In the genomic region with DNA sequence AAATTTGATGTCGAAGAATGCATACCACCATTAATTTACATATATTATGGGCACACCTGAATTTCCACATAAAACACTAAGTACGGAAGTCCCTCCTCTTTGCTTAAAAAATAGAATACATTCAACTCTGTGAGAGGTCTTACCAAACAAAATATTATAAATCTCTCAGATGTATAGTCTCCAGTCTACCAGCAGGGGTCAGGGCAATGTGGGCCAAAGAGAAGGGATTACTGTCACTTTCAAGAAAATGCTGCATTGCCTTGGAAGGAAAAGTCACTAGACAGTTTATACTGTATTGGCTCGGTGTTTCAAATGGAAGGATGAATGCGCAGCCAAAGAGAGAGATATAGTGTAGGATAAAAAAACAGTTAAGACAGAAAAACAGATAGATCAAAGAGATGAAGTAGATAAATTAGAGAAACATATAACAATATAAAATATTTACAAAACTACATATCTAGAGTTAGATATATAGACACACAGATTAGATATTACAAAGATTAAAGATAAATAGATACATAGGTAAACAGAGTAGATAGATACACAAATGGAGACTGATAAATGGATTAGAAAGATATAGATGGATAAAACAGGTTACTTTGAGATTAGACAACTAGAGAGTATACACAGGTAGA, we compare ENCODE assay signal across 1 cellular context.
TF ChIP-seq lines count a peak whose summit lies in the region.

No MANE protein-coding gene starts in this region.

TF ChIP-seq in H1, 55 proteins besides CTCF, POLR2A, EP300 and RAD21:
- TF ChIP-seq, protein P1, sequence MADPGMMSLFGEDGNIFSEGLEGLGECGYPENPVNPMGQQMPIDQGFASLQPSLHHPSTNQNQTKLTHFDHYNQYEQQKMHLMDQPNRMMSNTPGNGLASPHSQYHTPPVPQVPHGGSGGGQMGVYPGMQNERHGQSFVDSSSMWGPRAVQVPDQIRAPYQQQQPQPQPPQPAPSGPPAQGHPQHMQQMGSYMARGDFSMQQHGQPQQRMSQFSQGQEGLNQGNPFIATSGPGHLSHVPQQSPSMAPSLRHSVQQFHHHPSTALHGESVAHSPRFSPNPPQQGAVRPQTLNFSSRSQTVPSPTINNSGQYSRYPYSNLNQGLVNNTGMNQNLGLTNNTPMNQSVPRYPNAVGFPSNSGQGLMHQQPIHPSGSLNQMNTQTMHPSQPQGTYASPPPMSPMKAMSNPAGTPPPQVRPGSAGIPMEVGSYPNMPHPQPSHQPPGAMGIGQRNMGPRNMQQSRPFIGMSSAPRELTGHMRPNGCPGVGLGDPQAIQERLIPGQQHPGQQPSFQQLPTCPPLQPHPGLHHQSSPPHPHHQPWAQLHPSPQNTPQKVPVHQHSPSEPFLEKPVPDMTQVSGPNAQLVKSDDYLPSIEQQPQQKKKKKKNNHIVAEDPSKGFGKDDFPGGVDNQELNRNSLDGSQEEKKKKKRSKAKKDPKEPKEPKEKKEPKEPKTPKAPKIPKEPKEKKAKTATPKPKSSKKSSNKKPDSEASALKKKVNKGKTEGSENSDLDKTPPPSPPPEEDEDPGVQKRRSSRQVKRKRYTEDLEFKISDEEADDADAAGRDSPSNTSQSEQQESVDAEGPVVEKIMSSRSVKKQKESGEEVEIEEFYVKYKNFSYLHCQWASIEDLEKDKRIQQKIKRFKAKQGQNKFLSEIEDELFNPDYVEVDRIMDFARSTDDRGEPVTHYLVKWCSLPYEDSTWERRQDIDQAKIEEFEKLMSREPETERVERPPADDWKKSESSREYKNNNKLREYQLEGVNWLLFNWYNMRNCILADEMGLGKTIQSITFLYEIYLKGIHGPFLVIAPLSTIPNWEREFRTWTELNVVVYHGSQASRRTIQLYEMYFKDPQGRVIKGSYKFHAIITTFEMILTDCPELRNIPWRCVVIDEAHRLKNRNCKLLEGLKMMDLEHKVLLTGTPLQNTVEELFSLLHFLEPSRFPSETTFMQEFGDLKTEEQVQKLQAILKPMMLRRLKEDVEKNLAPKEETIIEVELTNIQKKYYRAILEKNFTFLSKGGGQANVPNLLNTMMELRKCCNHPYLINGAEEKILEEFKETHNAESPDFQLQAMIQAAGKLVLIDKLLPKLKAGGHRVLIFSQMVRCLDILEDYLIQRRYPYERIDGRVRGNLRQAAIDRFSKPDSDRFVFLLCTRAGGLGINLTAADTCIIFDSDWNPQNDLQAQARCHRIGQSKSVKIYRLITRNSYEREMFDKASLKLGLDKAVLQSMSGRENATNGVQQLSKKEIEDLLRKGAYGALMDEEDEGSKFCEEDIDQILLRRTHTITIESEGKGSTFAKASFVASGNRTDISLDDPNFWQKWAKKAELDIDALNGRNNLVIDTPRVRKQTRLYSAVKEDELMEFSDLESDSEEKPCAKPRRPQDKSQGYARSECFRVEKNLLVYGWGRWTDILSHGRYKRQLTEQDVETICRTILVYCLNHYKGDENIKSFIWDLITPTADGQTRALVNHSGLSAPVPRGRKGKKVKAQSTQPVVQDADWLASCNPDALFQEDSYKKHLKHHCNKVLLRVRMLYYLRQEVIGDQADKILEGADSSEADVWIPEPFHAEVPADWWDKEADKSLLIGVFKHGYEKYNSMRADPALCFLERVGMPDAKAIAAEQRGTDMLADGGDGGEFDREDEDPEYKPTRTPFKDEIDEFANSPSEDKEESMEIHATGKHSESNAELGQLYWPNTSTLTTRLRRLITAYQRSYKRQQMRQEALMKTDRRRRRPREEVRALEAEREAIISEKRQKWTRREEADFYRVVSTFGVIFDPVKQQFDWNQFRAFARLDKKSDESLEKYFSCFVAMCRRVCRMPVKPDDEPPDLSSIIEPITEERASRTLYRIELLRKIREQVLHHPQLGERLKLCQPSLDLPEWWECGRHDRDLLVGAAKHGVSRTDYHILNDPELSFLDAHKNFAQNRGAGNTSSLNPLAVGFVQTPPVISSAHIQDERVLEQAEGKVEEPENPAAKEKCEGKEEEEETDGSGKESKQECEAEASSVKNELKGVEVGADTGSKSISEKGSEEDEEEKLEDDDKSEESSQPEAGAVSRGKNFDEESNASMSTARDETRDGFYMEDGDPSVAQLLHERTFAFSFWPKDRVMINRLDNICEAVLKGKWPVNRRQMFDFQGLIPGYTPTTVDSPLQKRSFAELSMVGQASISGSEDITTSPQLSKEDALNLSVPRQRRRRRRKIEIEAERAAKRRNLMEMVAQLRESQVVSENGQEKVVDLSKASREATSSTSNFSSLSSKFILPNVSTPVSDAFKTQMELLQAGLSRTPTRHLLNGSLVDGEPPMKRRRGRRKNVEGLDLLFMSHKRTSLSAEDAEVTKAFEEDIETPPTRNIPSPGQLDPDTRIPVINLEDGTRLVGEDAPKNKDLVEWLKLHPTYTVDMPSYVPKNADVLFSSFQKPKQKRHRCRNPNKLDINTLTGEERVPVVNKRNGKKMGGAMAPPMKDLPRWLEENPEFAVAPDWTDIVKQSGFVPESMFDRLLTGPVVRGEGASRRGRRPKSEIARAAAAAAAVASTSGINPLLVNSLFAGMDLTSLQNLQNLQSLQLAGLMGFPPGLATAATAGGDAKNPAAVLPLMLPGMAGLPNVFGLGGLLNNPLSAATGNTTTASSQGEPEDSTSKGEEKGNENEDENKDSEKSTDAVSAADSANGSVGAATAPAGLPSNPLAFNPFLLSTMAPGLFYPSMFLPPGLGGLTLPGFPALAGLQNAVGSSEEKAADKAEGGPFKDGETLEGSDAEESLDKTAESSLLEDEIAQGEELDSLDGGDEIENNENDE (IDR thresholded peaks at IDR 0.05; ENCODE audit: insufficient replicate concordance, low read length): no peak
- TF ChIP-seq FOSL1 (IDR thresholded peaks at IDR 0.05; ENCODE audit: insufficient read depth, low read depth, low read length): no peak
- no peak for TF ChIP-seq POU5F1 (IDR thresholded peaks at IDR 0.05; ENCODE audit: low read depth, low read length)
- TF ChIP-seq EGR1 (IDR thresholded peaks at IDR 0.05; ENCODE audit: borderline replicate concordance, low read depth, low read length): no peak
- no peak for TF ChIP-seq GTF2F1 (IDR thresholded peaks at IDR 0.05; ENCODE audit: borderline replicate concordance, low read depth, low read length)
- no peak for TF ChIP-seq POLR2AphosphoS5 (IDR thresholded peaks at IDR 0.05; ENCODE audit: low read depth, low read length)
- no peak for TF ChIP-seq ATF3 (IDR thresholded peaks at IDR 0.05; ENCODE audit: insufficient read depth, low read depth, low read length)
- TF ChIP-seq SP2 (IDR thresholded peaks at IDR 0.05; ENCODE audit: low read length): no peak
- no peak for TF ChIP-seq CEBPB (IDR thresholded peaks at IDR 0.05; ENCODE audit: low read depth, low read length)
- TF ChIP-seq KDM5A (IDR thresholded peaks at IDR 0.05; ENCODE audit: low read length): no peak
- TF ChIP-seq TBP (IDR thresholded peaks at IDR 0.05; ENCODE audit: low read depth, low read length): no peak
- no peak for TF ChIP-seq YY1 (IDR thresholded peaks at IDR 0.05; ENCODE audit: low read depth, low read length)
- TF ChIP-seq BACH1 (IDR thresholded peaks at IDR 0.05; ENCODE audit: low read length): no peak
TF ChIP-seq in H1: peak in this region for 0.
